Comparison of ENCODE assay signal across 7 cellular contexts in genomic region chr17:45293413-45294211, GRCh38. TPM values are rescaled to one million over a fixed set of nuclear protein-coding genes. Genes with fewer than 3 reads are reported as not detected.
DNase-seq lines count a peak whose midpoint lies in the region; ATAC-seq, FAIRE-seq and TF ChIP-seq lines count a peak whose summit lies in the region.

No MANE protein-coding gene starts in this region.

- DNase-seq in GM12891 (ENCODE audit: insufficient read length, low spot score) (no peak), NCI-H524 treated with DMSO at 0.1 percent for 48 hours (lab: John Stamatoyannopoulos, UW) (peak; percentile 30), K562 (ENCODE audit: extremely low read depth in 1 of 4, low spot score in 3 of 4) (peak; percentile 28 to 62 (median 41)), iPS-NIHi7 (ENCODE audit: extremely low spot score) (peak; percentile 60), gastrocnemius medialis (peak; percentile 97 to 99)

- TF ChIP-seq CTCF in K562 (IDR thresholded peaks at IDR 0.05 in 2 of 3, conservative IDR thresholded peaks at IDR 0.05 in 1 of 3; ENCODE audit: insufficient read depth in 2 of 3, low read depth in 1 of 3, low read length in 3 of 3): peak in 1 of 3 experiments; percentile 15; a peak in 1 of 6 replicates
- no peak for TF ChIP-seq CTCF in gastrocnemius medialis (IDR thresholded peaks at IDR 0.05 in 4 of 5, conservative IDR thresholded peaks at IDR 0.05 in 1 of 5)

- H3K27ac ChIP-seq in K562 (ENCODE audit: extremely low read depth, low read depth, low read length) (no peak overlapping the region), gastrocnemius medialis (peak overlapping the region; percentile 88 to 98 (median 94))

- H3K4me2 ChIP-seq in K562 (ENCODE audit: insufficient read depth, low read length): no peak overlapping the region

- BruUV-seq in K562 (replicated peaks; lab: Mats Ljungman, UMichigan): no TSS peak

- intact Hi-C loops in K562 (cut with micrococcal nuclease): no loop called here
- intact Hi-C loops in gastrocnemius medialis (cut with DNase I; ENCODE audit: low total_unique reads): loop anchor here (1.0 to 10.0 kb wide), 2 partner anchors 10 to 1519 kb away; partner anchors contain the start of gene DUSP3

- H3K27me3 ChIP-seq in K562 (ENCODE audit: control insufficient read depth in 2 of 2, insufficient read depth in 2 of 2, low read length in 2 of 2): no peaks in the 10 kb centered on the region
- H3K27me3 ChIP-seq in gastrocnemius medialis: no peaks in the 10 kb centered on the region

- H3K9me1 ChIP-seq in K562 (ENCODE audit: control insufficient read depth, insufficient read depth, low read length): peaks cover 1% of the 10 kb centered on the region

- CTCF ChIA-PET in K562 (lab: Yijun Ruan, JAX; ENCODE audit: low intra/inter-chr PET ratio): interaction anchor here (0.6 kb wide), 1 partner anchor 11 kb away, joined by 3 read pairs; no protein-coding TSS in a partner anchor

- POLR2A ChIA-PET in K562 (lab: Yijun Ruan, JAX): interaction anchor here (0.5 to 1.4 kb wide), 8 partner anchors 8 to 144 kb away, joined by 3 to 6 read pairs (median 3); partner anchors contain the start of gene MAP3K14

- ATAC-seq in K562 (peak; percentile 67), gastrocnemius medialis (peak; percentile 79 to 81), GM19467 (IDR thresholded peaks at IDR 0.05; ENCODE audit: unreplicated experiment) (no peak), HG02678 (IDR thresholded peaks at IDR 0.05; ENCODE audit: unreplicated experiment) (no peak)

- H3K36me3 ChIP-seq in K562 (ENCODE audit: control insufficient read depth, insufficient read depth, low read length) (peaks cover 35% of the 10 kb centered on the region), gastrocnemius medialis (no peaks in the 10 kb centered on the region)

- H3K4me1 ChIP-seq in K562 (replicated peaks in 1 of 2; ENCODE audit: control insufficient read depth in 2 of 2, insufficient read depth in 2 of 2, low read length in 2 of 2) (peaks cover 19 to 24% of the 10 kb centered on the region in 2 experiments), gastrocnemius medialis (peaks cover 99 to 100% of the 10 kb centered on the region in 2 donors)

- H3K9me3 ChIP-seq in K562 (replicated peaks; ENCODE audit: control insufficient read depth, insufficient read depth, low read depth, low read length): no peaks in the 10 kb centered on the region
- H3K9me3 ChIP-seq in gastrocnemius medialis: no peaks in the 10 kb centered on the region

- peaks cover 25% of the 10 kb centered on the region for H3K79me2 ChIP-seq in K562 (ENCODE audit: control insufficient read depth, insufficient read depth, low read length)

- TF ChIP-seq POLR2A in GM12891 (IDR thresholded peaks at IDR 0.05; ENCODE audit: low read depth, low read length): 0 out of 2 replicates have a peak, but pooled peaks have one; percentile 35
- TF ChIP-seq POLR2A in K562 (conservative IDR thresholded peaks at IDR 0.05): no peak
- peak; percentile 24 to 49 for TF ChIP-seq POLR2A in gastrocnemius medialis (IDR thresholded peaks at IDR 0.05)

- WGBS in K562 (ENCODE audit: insufficient coverage, low coverage, missing lambda C conversion rate): 36% methylated on average over 9 of the region's 10 CpGs

- in situ Hi-C loops in K562 (cut with MboI) (no loop called here), gastrocnemius medialis (cut with MboI; ENCODE audit: low sequenced_read_pairs in 4 of 4) (no loop called here)

- H2AFZ ChIP-seq in K562 (ENCODE audit: low read depth, low read length): no peak overlapping the region

- FAIRE-seq in GM12891 (lab: Jason Lieb, UNC) (peak; percentile 87), K562 (lab: Jason Lieb, UNC) (peak; percentile 79)

- H3K4me3 ChIP-seq in K562: no peak overlapping the region
- H3K4me3 ChIP-seq in gastrocnemius medialis: peak overlapping the region in 1 of 4 donors; percentile 11

- TF ChIP-seq RAD21 in K562 (CRISPR knock-in tag; conservative IDR thresholded peaks at IDR 0.05 in 1 of 2, IDR thresholded peaks at IDR 0.05 in 1 of 2): peak in 1 of 2 experiments; percentile 24; a peak in 1 of 4 replicates

- TF ChIP-seq EP300 in K562 (IDR thresholded peaks at IDR 0.05; ENCODE audit: low read length): no peak

- peaks cover 36% of the 10 kb centered on the region for H4K20me1 ChIP-seq in K562 (replicated peaks; ENCODE audit: control insufficient read depth, insufficient read depth, low read length)

- peak overlapping the region in 1 of 2 experiments; percentile 79; a peak in 2 of 4 replicates for H3K9ac ChIP-seq in K562 (ENCODE audit: insufficient read depth in 1 of 2, low read depth in 2 of 2, low read length in 2 of 2)

TF ChIP-seq in GM12891, 5 proteins besides CTCF, POLR2A, EP300 and RAD21:
- TF ChIP-seq SPI1 (IDR thresholded peaks at IDR 0.05; ENCODE audit: low read depth, low read length) (0 out of 2 replicates have a peak, but pooled peaks have one; percentile 7), TAF1 (IDR thresholded peaks at IDR 0.05; ENCODE audit: low read depth, low read length) (no peak)

TF ChIP-seq in K562, 482 proteins besides CTCF, POLR2A, EP300 and RAD21 (continues in another document):
- TF ChIP-seq TRIM24 (IDR thresholded peaks at IDR 0.05): peak; percentile 17 to 20; a peak in 1 of 4 replicates
- TF ChIP-seq SMAD4 (CRISPR knock-in tag; conservative IDR thresholded peaks at IDR 0.05): 0 out of 2 replicates have a peak, but pooled peaks have one; percentile 36
- TF ChIP-seq HLTF (IDR thresholded peaks at IDR 0.05): 0 out of 2 replicates have a peak, but pooled peaks have one; percentile 23
- no peak for TF ChIP-seq E2F8 (IDR thresholded peaks at IDR 0.05; ENCODE audit: low read depth, partially characterized antibody)
- peak; percentile 38; the same call in 1 of the 2 replicates for TF ChIP-seq XRCC5 (IDR thresholded peaks at IDR 0.05; ENCODE audit: low read depth, low read length)
- peak; percentile 70; the same call in 1 of the 2 replicates for TF ChIP-seq DPF2 (IDR thresholded peaks at IDR 0.05)
- TF ChIP-seq GATAD2B (IDR thresholded peaks at IDR 0.05; ENCODE audit: borderline replicate concordance): no peak

RNA-seq across cellular contexts. Expression of gene MAP3K14, which starts 23.2 kb away (rescaled TPM):
- polyA plus RNA-seq in GM12891 (2012; ENCODE audit: low read depth, missing spikeins): 12.4 TPM
- total RNA-seq in K562 (2011; cell fraction: chromatin; rRNA removed; ENCODE audit: low replicate concordance): 11.9 and 31.3 TPM in 2 replicates
- total RNA-seq in K562 (2011; cell fraction: nucleolus; rRNA removed): 14.3 and 19.3 TPM in 2 replicates
- total RNA-seq in K562 (2011; cell fraction: nucleoplasm; rRNA removed): 11.7 and 12.4 TPM in 2 replicates
- total RNA-seq in K562 (2014; rRNA removed) (2.9 and 4.8 TPM in 2 replicates), K562 (2014; rRNA removed; fragmentation: Illumina TruSeq; extraction: Trizol) (0.99 and 1.8 TPM in 2 replicates), K562 (2015; rRNA removed; fragmentation: Illumina TruSeq; extraction: Trizol) (3.2 and 3.5 TPM in 2 replicates), K562 (2021) (7.9 and 8.7 TPM in 2 replicates), gastrocnemius medialis (10 to 100 TPM; 18.0 to 62.8 (median 34.0) TPM)
- polyA plus RNA-seq in K562 (2011; rRNA removed) (5.3 and 7.5 TPM in 2 replicates), K562 (2014; fragmentation: Illumina TruSeq; extraction: Trizol) (3.7 and 3.9 TPM in 2 replicates), K562 (2014; fragmentation: Nextera tagmentation; extraction: Ambion mirVana) (under 1 TPM; 0.45 to 0.56 TPM), K562 (2014; rRNA removed) (4.9 TPM in 2 replicates)
- 6.5 and 9.0 TPM in 2 replicates for polyA plus RNA-seq in K562 (2011; cell fraction: cytosol; rRNA removed)
- polyA plus RNA-seq in K562 (2011; cell fraction: nucleus; rRNA removed): 16.1 and 28.3 TPM in 2 replicates
- 3.6 and 5.4 TPM in 2 replicates for polyA plus RNA-seq in K562 (2012)
- 3.2 and 6.0 TPM in 2 replicates for polyA minus RNA-seq in K562 (2011; rRNA and poly(A)+ RNA removed)
- polyA minus RNA-seq in K562 (2011; cell fraction: cytosol; rRNA and poly(A)+ RNA removed): 4.9 and 5.2 TPM in 2 replicates
- 7.8 and 8.2 TPM in 2 replicates for polyA minus RNA-seq in K562 (2011; cell fraction: nucleus; rRNA and poly(A)+ RNA removed)

RNA-seq across cellular contexts. Expression of gene SPATA32, which starts 31.7 kb away (rescaled TPM):
- 0.35 TPM for polyA plus RNA-seq in GM12891 (2012; ENCODE audit: low read depth, missing spikeins)
- total RNA-seq in K562 (2011; cell fraction: chromatin; rRNA removed; ENCODE audit: low replicate concordance): 0.30 and 0.49 TPM in 2 replicates
- 0.17 and 0.26 TPM in 2 replicates for total RNA-seq in K562 (2011; cell fraction: nucleolus; rRNA removed)
- total RNA-seq in K562 (2011; cell fraction: nucleoplasm; rRNA removed): 0.29 TPM in 1 of 2 replicates, not detected in the other
- total RNA-seq in K562 (2014; rRNA removed) (not detected in 2 replicates), K562 (2014; rRNA removed; fragmentation: Illumina TruSeq; extraction: Trizol) (not detected in 2 replicates), K562 (2015; rRNA removed; fragmentation: Illumina TruSeq; extraction: Trizol) (not detected in 2 replicates), K562 (2021) (not detected in 2 replicates), gastrocnemius medialis (not detected)
- polyA plus RNA-seq in K562 (2011; rRNA removed) (not detected in 2 replicates), K562 (2014; fragmentation: Illumina TruSeq; extraction: Trizol) (not detected in 2 replicates), K562 (2014; fragmentation: Nextera tagmentation; extraction: Ambion mirVana) (under 1 TPM; 0.03 to 0.06 TPM), K562 (2014; rRNA removed) (not detected in 2 replicates)
- polyA plus RNA-seq in K562 (2011; cell fraction: cytosol; rRNA removed): not detected in 2 replicates
- not detected in 2 replicates for polyA plus RNA-seq in K562 (2011; cell fraction: nucleus; rRNA removed)
- 0.18 and 0.30 TPM in 2 replicates for polyA plus RNA-seq in K562 (2012)
- polyA minus RNA-seq in K562 (2011; rRNA and poly(A)+ RNA removed): not detected in 2 replicates
- not detected in 2 replicates for polyA minus RNA-seq in K562 (2011; cell fraction: cytosol; rRNA and poly(A)+ RNA removed)
- not detected in 2 replicates for polyA minus RNA-seq in K562 (2011; cell fraction: nucleus; rRNA and poly(A)+ RNA removed)

Comparison
In these comparisons a context has a peak if more than half of its experiments do, and no peak if none do; other contexts are left out.
1. ATAC-seq: peak in K562 (single experiment) and gastrocnemius medialis (2 of 2); none in GM19467 (single experiment) and HG02678 (single experiment).